In the genomic region with DNA sequence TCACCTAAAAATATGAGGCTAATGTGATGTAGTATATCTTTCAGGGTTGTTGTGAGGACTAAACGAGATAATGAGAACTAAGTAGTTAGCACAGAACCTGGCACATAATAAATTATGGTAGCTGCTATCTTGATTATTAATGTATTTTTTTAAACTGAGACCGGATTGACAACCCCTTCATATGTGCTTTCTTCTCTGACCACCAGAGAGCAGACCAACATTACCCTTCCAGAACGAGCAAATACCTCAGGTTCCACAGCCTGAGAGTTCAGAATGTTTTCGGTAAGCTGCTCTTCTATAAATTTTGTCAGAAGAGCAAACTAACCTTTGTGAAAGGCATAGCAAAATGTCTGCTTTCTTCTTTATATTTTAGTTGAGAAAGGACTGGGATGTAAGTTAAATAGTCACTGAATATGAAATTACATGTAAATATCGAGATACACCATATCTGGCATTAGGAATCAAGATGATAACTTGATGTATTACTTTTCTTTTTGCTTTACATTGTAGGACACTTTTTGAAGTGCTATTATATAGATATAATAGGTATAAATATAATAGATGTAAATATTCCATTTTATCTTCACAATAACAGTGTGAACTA, we compare ENCODE assay signal across 1 cellular context.
TF ChIP-seq lines count a peak whose summit lies in the region.

No MANE protein-coding gene starts in this region.

TF ChIP-seq in H1, 55 proteins besides CTCF, POLR2A, EP300 and RAD21 (continued from another document):
- TF ChIP-seq, protein P1, sequence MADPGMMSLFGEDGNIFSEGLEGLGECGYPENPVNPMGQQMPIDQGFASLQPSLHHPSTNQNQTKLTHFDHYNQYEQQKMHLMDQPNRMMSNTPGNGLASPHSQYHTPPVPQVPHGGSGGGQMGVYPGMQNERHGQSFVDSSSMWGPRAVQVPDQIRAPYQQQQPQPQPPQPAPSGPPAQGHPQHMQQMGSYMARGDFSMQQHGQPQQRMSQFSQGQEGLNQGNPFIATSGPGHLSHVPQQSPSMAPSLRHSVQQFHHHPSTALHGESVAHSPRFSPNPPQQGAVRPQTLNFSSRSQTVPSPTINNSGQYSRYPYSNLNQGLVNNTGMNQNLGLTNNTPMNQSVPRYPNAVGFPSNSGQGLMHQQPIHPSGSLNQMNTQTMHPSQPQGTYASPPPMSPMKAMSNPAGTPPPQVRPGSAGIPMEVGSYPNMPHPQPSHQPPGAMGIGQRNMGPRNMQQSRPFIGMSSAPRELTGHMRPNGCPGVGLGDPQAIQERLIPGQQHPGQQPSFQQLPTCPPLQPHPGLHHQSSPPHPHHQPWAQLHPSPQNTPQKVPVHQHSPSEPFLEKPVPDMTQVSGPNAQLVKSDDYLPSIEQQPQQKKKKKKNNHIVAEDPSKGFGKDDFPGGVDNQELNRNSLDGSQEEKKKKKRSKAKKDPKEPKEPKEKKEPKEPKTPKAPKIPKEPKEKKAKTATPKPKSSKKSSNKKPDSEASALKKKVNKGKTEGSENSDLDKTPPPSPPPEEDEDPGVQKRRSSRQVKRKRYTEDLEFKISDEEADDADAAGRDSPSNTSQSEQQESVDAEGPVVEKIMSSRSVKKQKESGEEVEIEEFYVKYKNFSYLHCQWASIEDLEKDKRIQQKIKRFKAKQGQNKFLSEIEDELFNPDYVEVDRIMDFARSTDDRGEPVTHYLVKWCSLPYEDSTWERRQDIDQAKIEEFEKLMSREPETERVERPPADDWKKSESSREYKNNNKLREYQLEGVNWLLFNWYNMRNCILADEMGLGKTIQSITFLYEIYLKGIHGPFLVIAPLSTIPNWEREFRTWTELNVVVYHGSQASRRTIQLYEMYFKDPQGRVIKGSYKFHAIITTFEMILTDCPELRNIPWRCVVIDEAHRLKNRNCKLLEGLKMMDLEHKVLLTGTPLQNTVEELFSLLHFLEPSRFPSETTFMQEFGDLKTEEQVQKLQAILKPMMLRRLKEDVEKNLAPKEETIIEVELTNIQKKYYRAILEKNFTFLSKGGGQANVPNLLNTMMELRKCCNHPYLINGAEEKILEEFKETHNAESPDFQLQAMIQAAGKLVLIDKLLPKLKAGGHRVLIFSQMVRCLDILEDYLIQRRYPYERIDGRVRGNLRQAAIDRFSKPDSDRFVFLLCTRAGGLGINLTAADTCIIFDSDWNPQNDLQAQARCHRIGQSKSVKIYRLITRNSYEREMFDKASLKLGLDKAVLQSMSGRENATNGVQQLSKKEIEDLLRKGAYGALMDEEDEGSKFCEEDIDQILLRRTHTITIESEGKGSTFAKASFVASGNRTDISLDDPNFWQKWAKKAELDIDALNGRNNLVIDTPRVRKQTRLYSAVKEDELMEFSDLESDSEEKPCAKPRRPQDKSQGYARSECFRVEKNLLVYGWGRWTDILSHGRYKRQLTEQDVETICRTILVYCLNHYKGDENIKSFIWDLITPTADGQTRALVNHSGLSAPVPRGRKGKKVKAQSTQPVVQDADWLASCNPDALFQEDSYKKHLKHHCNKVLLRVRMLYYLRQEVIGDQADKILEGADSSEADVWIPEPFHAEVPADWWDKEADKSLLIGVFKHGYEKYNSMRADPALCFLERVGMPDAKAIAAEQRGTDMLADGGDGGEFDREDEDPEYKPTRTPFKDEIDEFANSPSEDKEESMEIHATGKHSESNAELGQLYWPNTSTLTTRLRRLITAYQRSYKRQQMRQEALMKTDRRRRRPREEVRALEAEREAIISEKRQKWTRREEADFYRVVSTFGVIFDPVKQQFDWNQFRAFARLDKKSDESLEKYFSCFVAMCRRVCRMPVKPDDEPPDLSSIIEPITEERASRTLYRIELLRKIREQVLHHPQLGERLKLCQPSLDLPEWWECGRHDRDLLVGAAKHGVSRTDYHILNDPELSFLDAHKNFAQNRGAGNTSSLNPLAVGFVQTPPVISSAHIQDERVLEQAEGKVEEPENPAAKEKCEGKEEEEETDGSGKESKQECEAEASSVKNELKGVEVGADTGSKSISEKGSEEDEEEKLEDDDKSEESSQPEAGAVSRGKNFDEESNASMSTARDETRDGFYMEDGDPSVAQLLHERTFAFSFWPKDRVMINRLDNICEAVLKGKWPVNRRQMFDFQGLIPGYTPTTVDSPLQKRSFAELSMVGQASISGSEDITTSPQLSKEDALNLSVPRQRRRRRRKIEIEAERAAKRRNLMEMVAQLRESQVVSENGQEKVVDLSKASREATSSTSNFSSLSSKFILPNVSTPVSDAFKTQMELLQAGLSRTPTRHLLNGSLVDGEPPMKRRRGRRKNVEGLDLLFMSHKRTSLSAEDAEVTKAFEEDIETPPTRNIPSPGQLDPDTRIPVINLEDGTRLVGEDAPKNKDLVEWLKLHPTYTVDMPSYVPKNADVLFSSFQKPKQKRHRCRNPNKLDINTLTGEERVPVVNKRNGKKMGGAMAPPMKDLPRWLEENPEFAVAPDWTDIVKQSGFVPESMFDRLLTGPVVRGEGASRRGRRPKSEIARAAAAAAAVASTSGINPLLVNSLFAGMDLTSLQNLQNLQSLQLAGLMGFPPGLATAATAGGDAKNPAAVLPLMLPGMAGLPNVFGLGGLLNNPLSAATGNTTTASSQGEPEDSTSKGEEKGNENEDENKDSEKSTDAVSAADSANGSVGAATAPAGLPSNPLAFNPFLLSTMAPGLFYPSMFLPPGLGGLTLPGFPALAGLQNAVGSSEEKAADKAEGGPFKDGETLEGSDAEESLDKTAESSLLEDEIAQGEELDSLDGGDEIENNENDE (IDR thresholded peaks at IDR 0.05; ENCODE audit: insufficient replicate concordance, low read length) = no peak
- TF ChIP-seq SRF (IDR thresholded peaks at IDR 0.05; ENCODE audit: low read depth, low read length) = no peak
- TF ChIP-seq ZNF274 (IDR thresholded peaks at IDR 0.05; ENCODE audit: borderline replicate concordance, extremely low read depth, low read length) = no peak
- TF ChIP-seq BACH1 (IDR thresholded peaks at IDR 0.05; ENCODE audit: low read length) = no peak
- TF ChIP-seq TEAD4 (IDR thresholded peaks at IDR 0.05; ENCODE audit: low read depth, low read length) = no peak
- TF ChIP-seq, protein P2, sequence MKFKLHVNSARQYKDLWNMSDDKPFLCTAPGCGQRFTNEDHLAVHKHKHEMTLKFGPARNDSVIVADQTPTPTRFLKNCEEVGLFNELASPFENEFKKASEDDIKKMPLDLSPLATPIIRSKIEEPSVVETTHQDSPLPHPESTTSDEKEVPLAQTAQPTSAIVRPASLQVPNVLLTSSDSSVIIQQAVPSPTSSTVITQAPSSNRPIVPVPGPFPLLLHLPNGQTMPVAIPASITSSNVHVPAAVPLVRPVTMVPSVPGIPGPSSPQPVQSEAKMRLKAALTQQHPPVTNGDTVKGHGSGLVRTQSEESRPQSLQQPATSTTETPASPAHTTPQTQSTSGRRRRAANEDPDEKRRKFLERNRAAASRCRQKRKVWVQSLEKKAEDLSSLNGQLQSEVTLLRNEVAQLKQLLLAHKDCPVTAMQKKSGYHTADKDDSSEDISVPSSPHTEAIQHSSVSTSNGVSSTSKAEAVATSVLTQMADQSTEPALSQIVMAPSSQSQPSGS (IDR thresholded peaks at IDR 0.05; ENCODE audit: low read length) = no peak
- no peak for TF ChIP-seq PHF8 (conservative IDR thresholded peaks at IDR 0.05; ENCODE audit: low read depth, low read length)
- TF ChIP-seq GTF2F1 (IDR thresholded peaks at IDR 0.05; ENCODE audit: borderline replicate concordance, low read depth, low read length) = no peak
- no peak for TF ChIP-seq SUZ12 (IDR thresholded peaks at IDR 0.05; ENCODE audit: low read length)
- no peak for TF ChIP-seq RXRA (IDR thresholded peaks at IDR 0.05; ENCODE audit: insufficient read depth, low read depth, low read length)
- no peak for TF ChIP-seq HDAC6 (IDR thresholded peaks at IDR 0.05; ENCODE audit: low read depth, low read length)
